Comparison of ENCODE assay signal across 32 cellular contexts in genomic region chr1:12460121-12460520, GRCh38.
DNase-seq lines count a peak whose midpoint lies in the region; ATAC-seq, FAIRE-seq and TF ChIP-seq lines count a peak whose summit lies in the region.
"Had no signal": no experiment of that assay in that cellular context is flagged by ENCODE, and none has a peak within 500 bp of the region (broad histone marks: within the 10 kb centered on the region; RNA-seq: fewer than 3 reads in every experiment).

No MANE protein-coding gene starts in this region.

- H3K4me1 ChIP-seq in Caco-2 (peaks cover 31% of the 10 kb centered on the region), esophagus squamous epithelium (peaks cover 2 to 97% (median 65%) of the 10 kb centered on the region in 3 donors), gastrocnemius medialis (peaks cover 71 to 75% of the 10 kb centered on the region in 2 donors)

- BruUV-seq in Caco-2 (replicated peaks; lab: Mats Ljungman, UMichigan): no TSS peak

- H3K4me3 Mint-ChIP-seq in Caco-2 (ENCODE audit: unreplicated experiment): no peak overlapping the region
- H3K4me3 Mint-ChIP-seq: activated CD4-positive, alpha-beta memory T cell treated with anti-CD3 and anti-CD28 coated beads for 36 hours; activated naive CD4-positive, alpha-beta T cell treated with anti-CD3 and anti-CD28 coated beads, Interleukin-2, amount 50 U/mL, for 24 hours; CD8-positive, alpha-beta memory T cell; dendritic cell treated with granulocyte-macrophage colony-stimulating factor and Interleukin-4, amounts not matched to agents 40 ng/mL and 50 ng/mL, for 4 days; IgD-negative memory B cell; neural progenitor cell had no signal

- 84 to 94% methylated on average over 5 of the region's 6 CpGs for WGBS in esophagus squamous epithelium, 2 donors

- H3K27me3 Mint-ChIP-seq in Caco-2 (ENCODE audit: insufficient read depth, unreplicated experiment): no peaks in the 10 kb centered on the region
- H3K27me3 Mint-ChIP-seq: activated CD4-positive, alpha-beta memory T cell treated with anti-CD3 and anti-CD28 coated beads for 36 hours; activated naive CD4-positive, alpha-beta T cell treated with anti-CD3 and anti-CD28 coated beads, Interleukin-2, amount 50 U/mL, for 24 hours; CD8-positive, alpha-beta memory T cell; dendritic cell treated with granulocyte-macrophage colony-stimulating factor and Interleukin-4, amounts not matched to agents 40 ng/mL and 50 ng/mL, for 4 days; IgD-negative memory B cell had no signal

- H3K27ac Mint-ChIP-seq in Caco-2 (ENCODE audit: unreplicated experiment): peak overlapping the region; percentile 77
- H3K27ac Mint-ChIP-seq: activated CD4-positive, alpha-beta memory T cell treated with anti-CD3 and anti-CD28 coated beads for 36 hours; activated T-helper 2 cell treated with anti-CD3 and anti-CD28 coated beads, Interferon-gamma antibody, Interleukin-2, Interleukin-4, amounts not matched to agents 10 μg/mL and 5 μg/mL and 100 μg/mL, durations not matched to agents 14 hours and 24 hours and 36 hours; dendritic cell treated with granulocyte-macrophage colony-stimulating factor and Interleukin-4, amounts not matched to agents 40 ng/mL and 50 ng/mL, for 4 days; neural progenitor cell had no signal

- CTCF ChIA-PET in Caco-2 (lab: Charles Lee): no interaction called here

- in situ Hi-C loops in gastrocnemius medialis (cut with MboI; ENCODE audit: low sequenced_read_pairs in 4 of 4): no loop called here

- H3K36me3 ChIP-seq in Caco-2 (ENCODE audit: control insufficient read depth, insufficient read depth, low read length): peaks cover 2% of the 10 kb centered on the region
- H3K36me3 ChIP-seq in esophagus squamous epithelium: peaks cover 0 to 82% (median 5%) of the 10 kb centered on the region in 3 donors
- no peaks in the 10 kb centered on the region for H3K36me3 ChIP-seq in gastrocnemius medialis
- H3K36me3 ChIP-seq: neural progenitor cell had no signal

- POLR2A ChIA-PET in Caco-2 (lab: Charles Lee): no interaction called here

- H3K4me1 Mint-ChIP-seq in Caco-2 (ENCODE audit: low read depth, unreplicated experiment): peaks cover 40% of the 10 kb centered on the region
- H3K4me1 Mint-ChIP-seq: IgD-negative memory B cell had no signal

- TF ChIP-seq CTCF in Caco-2 (IDR thresholded peaks at IDR 0.05; ENCODE audit: insufficient read depth in 1 of 2, low read depth in 1 of 2, low read length in 1 of 2, severe bottlenecking in 1 of 2, unreplicated experiment in 1 of 2): no peak
- no peak for TF ChIP-seq CTCF in esophagus squamous epithelium (IDR thresholded peaks at IDR 0.05)
- TF ChIP-seq CTCF in gastrocnemius medialis (IDR thresholded peaks at IDR 0.05 in 4 of 5, conservative IDR thresholded peaks at IDR 0.05 in 1 of 5): no peak
- no peak for TF ChIP-seq CTCF in D721Med (IDR thresholded peaks at IDR 0.05; ENCODE audit: insufficient read depth, missing control alignments)

- H3K27ac ChIP-seq in esophagus squamous epithelium: peak overlapping the region; percentile 33 to 93 (median 72)
- H3K27ac ChIP-seq in gastrocnemius medialis: peak overlapping the region; percentile 75 to 89 (median 78)

- H3K27me3 ChIP-seq in Caco-2 (replicated peaks; ENCODE audit: control insufficient read depth, insufficient read depth, low read length) (no peaks in the 10 kb centered on the region), esophagus squamous epithelium (no peaks in the 10 kb centered on the region), gastrocnemius medialis (no peaks in the 10 kb centered on the region)
- H3K27me3 ChIP-seq: neural progenitor cell, SJSA1 had no signal

- peaks cover 24% of the 10 kb centered on the region for H3K36me3 Mint-ChIP-seq in Caco-2 (ENCODE audit: insufficient read depth, unreplicated experiment)

- intact Hi-C loops in Caco-2 (cut with micrococcal nuclease; ENCODE audit: unreplicated experiment) (loop anchor here (5.0 kb wide), 1 partner anchor 157 kb away; the partner anchor contains the start of gene DHRS3), esophagus squamous epithelium (cut with DNase I) (no loop called here), gastrocnemius medialis (cut with DNase I; ENCODE audit: low total_unique reads) (loop anchor here (5.0 kb wide), 1 partner anchor 137 kb away; no protein-coding TSS in a partner anchor)

- H3K9me3 Mint-ChIP-seq in Caco-2 (ENCODE audit: unreplicated experiment): no peaks in the 10 kb centered on the region
- H3K9me3 Mint-ChIP-seq: activated CD4-positive, alpha-beta memory T cell treated with anti-CD3 and anti-CD28 coated beads for 36 hours; activated naive CD4-positive, alpha-beta T cell treated with anti-CD3 and anti-CD28 coated beads, Interleukin-2, amount 50 U/mL, for 24 hours; activated T-helper 2 cell treated with anti-CD3 and anti-CD28 coated beads, Interferon-gamma antibody, Interleukin-2, Interleukin-4, amounts not matched to agents 10 μg/mL and 5 μg/mL and 100 μg/mL, durations not matched to agents 14 hours and 24 hours and 36 hours; CD8-positive, alpha-beta memory T cell; dendritic cell treated with granulocyte-macrophage colony-stimulating factor and Interleukin-4, amounts not matched to agents 40 ng/mL and 50 ng/mL, for 4 days; IgD-negative memory B cell; neural progenitor cell had no signal

- FAIRE-seq in D721Med (lab: Jason Lieb, UNC): no peak
- FAIRE-seq: A549, G401.6, H1, TTC549 had no signal

- H3K9me3 ChIP-seq in Caco-2: no peaks in the 10 kb centered on the region
- H3K9me3 ChIP-seq in esophagus squamous epithelium: no peaks in the 10 kb centered on the region
- no peaks in the 10 kb centered on the region for H3K9me3 ChIP-seq in gastrocnemius medialis
- H3K9me3 ChIP-seq: A549, SJSA1 had no signal

- ATAC-seq in left lobe of liver (peak; percentile 52), gastrocnemius medialis (no peak), HG03378 (IDR thresholded peaks at IDR 0.05; ENCODE audit: unreplicated experiment) (no peak)
- ATAC-seq: A549; activated CD4-positive, CD25-positive, alpha-beta regulatory T cell treated with anti-CD3 and anti-CD28 coated beads, Interleukin-2, amount 50 U/mL, for 24 hours had no signal

- H3K4me3 ChIP-seq in Caco-2 (ENCODE audit: low read depth, low read length): no peak overlapping the region
- H3K4me3 ChIP-seq in esophagus squamous epithelium: no peak overlapping the region
- no peak overlapping the region for H3K4me3 ChIP-seq in gastrocnemius medialis
- H3K4me3 ChIP-seq: A549, neural progenitor cell, SJSA1 had no signal

- TF ChIP-seq POLR2A in esophagus squamous epithelium (IDR thresholded peaks at IDR 0.05): no peak
- no peak for TF ChIP-seq POLR2A in gastrocnemius medialis (IDR thresholded peaks at IDR 0.05)

- DNase-seq in Caco-2: no peak
- no peak for DNase-seq in esophagus squamous epithelium (lab: John Stamatoyannopoulos, UW)
- DNase-seq in left lobe of liver (ENCODE audit: low spot score): no peak
- DNase-seq in gastrocnemius medialis: no peak
- DNase-seq in activated T-cell treated with anti-CD3 and anti-CD28 coated beads for 4 hours: no peak
- no peak for DNase-seq in stimulated activated CD4-positive, alpha-beta T cell treated with anti-CD3 and anti-CD28 coated beads, Interleukin-2, amount 100 ng/mL, for 24 hours
- no peak for DNase-seq in D721Med (ENCODE audit: insufficient read length, low spot score)
- DNase-seq: activated CD4-positive, alpha-beta memory T cell treated with anti-CD3 and anti-CD28 coated beads for 36 hours; caudate nucleus; CD8-positive, alpha-beta memory T cell; islet precursor cell; NCI-H1092 treated with DMSO at 0.1 percent for 48 hours; NCI-H187 treated with DMSO at 0.1 percent for 48 hours; NCI-H226; NCI-H69; posterior cingulate gyrus; stimulated activated CD4-positive, alpha-beta T cell treated with anti-CD3 and anti-CD28 coated beads, Interleukin-15, amount 100 ng/mL, for 24 hours; stimulated activated naive CD4-positive, alpha-beta T cell treated with Interleukin-2 at 50 U/mL for 16 hours; T-helper 1 cell; trophoblast cell had no signal
